ENCODE assay signal across 14 cellular contexts in genomic region chr10:107442035-107442505, GRCh38.
A peak's percentile ranks its signal among the peaks of the same experiment; 100 is the strongest.
DNase-seq lines count a peak whose midpoint lies in the region; ATAC-seq and TF ChIP-seq lines count a peak whose summit lies in the region.
"Had no signal": no experiment of that assay in that cellular context is flagged by ENCODE, and none has a peak within 500 bp of the region (broad histone marks: within the 10 kb centered on the region; RNA-seq: fewer than 3 reads in every experiment).

No MANE protein-coding gene starts in this region.

- in situ Hi-C loops in transverse colon (cut with MboI; ENCODE audit: low pct_ligation_motif_present in 1 of 4, low pct_unique_long_range_greater_than_20kb in 1 of 4, low sequenced_read_pairs in 3 of 4) = no loop called here

- CTCF ChIA-PET in A673 (lab: Charles Lee) = no interaction called here

- H3K4me3 ChIP-seq in A673 (ENCODE audit: low read depth, low read length, poor library complexity, severe bottlenecking) (no peak overlapping the region), lower lobe of right lung (no peak overlapping the region), transverse colon (no peak overlapping the region)
- H3K4me3 ChIP-seq: upper lobe of left lung had no signal

- no peaks in the 10 kb centered on the region for H3K9me3 Mint-ChIP-seq in type B pancreatic cell

- 61 to 73% methylated on average over 4 to 5 of the region's 5 CpGs for WGBS in transverse colon (ENCODE audit: low coverage in 1 of 2), 2 donors

- H3K36me3 ChIP-seq in A673 (ENCODE audit: insufficient read depth, low read length, poor library complexity, severe bottlenecking) (no peaks in the 10 kb centered on the region), lower lobe of right lung (no peaks in the 10 kb centered on the region), transverse colon (no peaks in the 10 kb centered on the region)
- H3K36me3 ChIP-seq: upper lobe of left lung had no signal

- H3K4me1 Mint-ChIP-seq in type B pancreatic cell (ENCODE audit: unreplicated experiment) = no peaks in the 10 kb centered on the region

- peak; percentile 19 for DNase-seq in A673 (ENCODE audit: low spot score)
- peak; percentile 49 for DNase-seq in amniotic epithelial cell (ENCODE audit: low read depth)
- no peak for DNase-seq in iPS-NIHi7 (ENCODE audit: extremely low spot score)
- no peak for DNase-seq in lower lobe of right lung
- no peak for DNase-seq in transverse colon
- no peak for DNase-seq in type B pancreatic cell (ENCODE audit: extremely low spot score, unreplicated experiment)
- DNase-seq: activated B cell treated with CpG ODN at 0.5 μM for 24 hours; effector CD8-positive, alpha-beta T cell; upper lobe of left lung had no signal

- TF ChIP-seq CTCF in A673 (conservative IDR thresholded peaks at IDR 0.05; ENCODE audit: low read depth, low read length) (no peak), lower lobe of right lung (IDR thresholded peaks at IDR 0.05) (no peak), transverse colon (IDR thresholded peaks at IDR 0.05) (no peak), type B pancreatic cell (conservative IDR thresholded peaks at IDR 0.05) (no peak)

- POLR2A ChIA-PET in A673 (lab: Charles Lee; ENCODE audit: low non-redundant PET) = interaction anchor here (0.6 kb wide), 1 partner anchor 55 kb away, joined by 3 read pairs; no protein-coding TSS in a partner anchor

- TF ChIP-seq POLR2A in transverse colon (IDR thresholded peaks at IDR 0.05) = no peak

- intact Hi-C loops in A673 (cut with micrococcal nuclease; ENCODE audit: unreplicated experiment) = no loop called here
- intact Hi-C loops in lower lobe of right lung (cut with DNase I) = no loop called here
- intact Hi-C loops in transverse colon (cut with DNase I; ENCODE audit: low total_unique reads) = no loop called here

- no peak overlapping the region for H3K4me3 Mint-ChIP-seq in type B pancreatic cell
- H3K4me3 Mint-ChIP-seq: activated B cell treated with CpG ODN at 0.5 μM for 24 hours, B cell had no signal

- H3K27ac ChIP-seq in A673 (ENCODE audit: low read depth, low read length, poor library complexity, severe bottlenecking) (no peak overlapping the region), lower lobe of right lung (no peak overlapping the region), transverse colon (no peak overlapping the region)
- H3K27ac ChIP-seq: upper lobe of left lung had no signal

- no peaks in the 10 kb centered on the region for H3K36me3 Mint-ChIP-seq in type B pancreatic cell

- BruUV-seq in A673 (replicated peaks; lab: Mats Ljungman, UMichigan) = no TSS peak

- H3K27ac Mint-ChIP-seq in type B pancreatic cell = no peak overlapping the region
- H3K27ac Mint-ChIP-seq: activated B cell treated with CpG ODN at 0.5 μM for 24 hours, B cell, IgD-negative memory B cell, progenitor cell of endocrine pancreas had no signal

- H3K27me3 Mint-ChIP-seq in type B pancreatic cell = peaks cover 4% of the 10 kb centered on the region
- H3K27me3 Mint-ChIP-seq: activated B cell treated with CpG ODN at 0.5 μM for 24 hours, B cell, IgD-negative memory B cell, progenitor cell of endocrine pancreas had no signal

- peak; percentile 99 for ATAC-seq in GM19395 (IDR thresholded peaks at IDR 0.05; ENCODE audit: unreplicated experiment)
- peak; percentile 90 for ATAC-seq in HG03066 (IDR thresholded peaks at IDR 0.05; ENCODE audit: low read depth, unreplicated experiment)
- ATAC-seq in lower lobe of right lung = no peak

- H3K9me3 ChIP-seq in A673 (ENCODE audit: low read depth, low read length, poor library complexity, severe bottlenecking) (no peaks in the 10 kb centered on the region), lower lobe of right lung (no peaks in the 10 kb centered on the region), transverse colon (no peaks in the 10 kb centered on the region)
- H3K9me3 ChIP-seq: upper lobe of left lung had no signal

- H3K27me3 ChIP-seq in A673 (replicated peaks; ENCODE audit: insufficient read depth, low read depth, low read length, poor library complexity) = no peaks in the 10 kb centered on the region
- H3K27me3 ChIP-seq in lower lobe of right lung (ENCODE audit: low read depth) = no peaks in the 10 kb centered on the region
- no peaks in the 10 kb centered on the region for H3K27me3 ChIP-seq in transverse colon
- H3K27me3 ChIP-seq: upper lobe of left lung had no signal

- TF ChIP-seq EP300 in transverse colon (IDR thresholded peaks at IDR 0.05; ENCODE audit: low read depth) = no peak

- no peaks in the 10 kb centered on the region for H3K4me1 ChIP-seq in A673 (ENCODE audit: insufficient read depth, low read length, poor library complexity, severe bottlenecking)
- no peaks in the 10 kb centered on the region for H3K4me1 ChIP-seq in lower lobe of right lung
- H3K4me1 ChIP-seq in transverse colon = no peaks in the 10 kb centered on the region
- H3K4me1 ChIP-seq: upper lobe of left lung had no signal

Comparison
In these comparisons a context has a peak if more than half of its experiments do, and no peak if none do; other contexts are left out.
1. DNase-seq: peak in A673 (single experiment) and amniotic epithelial cell (single experiment); none in iPS-NIHi7 (single experiment), lower lobe of right lung (single experiment), transverse colon (single experiment) and type B pancreatic cell (single experiment).
2. ATAC-seq: peak in GM19395 (single experiment) and HG03066 (single experiment); none in lower lobe of right lung (0 of 2).